ENCODE assay signal across 1 cellular context in the genomic region with DNA sequence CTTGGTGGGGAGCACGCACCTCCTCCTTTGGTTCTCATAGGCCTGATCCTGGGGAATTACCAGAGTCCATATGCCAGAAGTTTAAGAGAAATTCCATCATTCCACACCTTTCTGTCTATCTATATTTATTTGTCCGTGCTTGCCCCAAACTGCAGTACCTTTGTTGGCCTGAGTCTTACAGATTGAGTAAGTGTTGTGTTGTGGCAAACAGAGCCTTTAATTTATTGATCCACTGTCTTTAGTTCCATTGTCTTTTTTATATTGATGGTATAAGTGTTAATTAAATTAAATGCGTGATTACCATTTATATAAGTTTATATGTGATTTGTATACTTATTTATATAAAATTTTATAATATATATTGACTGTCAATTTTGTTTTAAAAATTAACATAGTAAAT.
TF ChIP-seq lines count a peak whose summit lies in the region.

No MANE protein-coding gene starts in this region.

TF ChIP-seq in H1, 55 proteins besides CTCF, POLR2A, EP300 and RAD21:
- TF ChIP-seq GTF2F1 (IDR thresholded peaks at IDR 0.05; ENCODE audit: borderline replicate concordance, low read depth, low read length) = no peak
- no peak for TF ChIP-seq POU5F1 (IDR thresholded peaks at IDR 0.05; ENCODE audit: low read depth, low read length)
- no peak for TF ChIP-seq SIRT6 (IDR thresholded peaks at IDR 0.05; ENCODE audit: low read length)
- TF ChIP-seq, protein P1, sequence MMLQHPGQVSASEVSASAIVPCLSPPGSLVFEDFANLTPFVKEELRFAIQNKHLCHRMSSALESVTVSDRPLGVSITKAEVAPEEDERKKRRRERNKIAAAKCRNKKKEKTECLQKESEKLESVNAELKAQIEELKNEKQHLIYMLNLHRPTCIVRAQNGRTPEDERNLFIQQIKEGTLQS (IDR thresholded peaks at IDR 0.05; ENCODE audit: insufficient read depth, low read depth, low read length) = no peak
- TF ChIP-seq RBBP5 (IDR thresholded peaks at IDR 0.05; ENCODE audit: borderline replicate concordance, low read depth, low read length) = no peak
- TF ChIP-seq TEAD4 (IDR thresholded peaks at IDR 0.05; ENCODE audit: low read depth, low read length) = no peak
- no peak for TF ChIP-seq SP4 (IDR thresholded peaks at IDR 0.05; ENCODE audit: low read length)
- TF ChIP-seq ZNF274 (IDR thresholded peaks at IDR 0.05; ENCODE audit: borderline replicate concordance, extremely low read depth, low read length) = no peak
- TF ChIP-seq MAFK (IDR thresholded peaks at IDR 0.05; ENCODE audit: low read depth, low read length) = no peak
- TF ChIP-seq TBP (IDR thresholded peaks at IDR 0.05; ENCODE audit: low read depth, low read length) = no peak
